In genomic region chr5:120231563-120231962, GRCh38 we compare ENCODE assay signal across 32 cellular contexts.
"Had no signal": no experiment of that assay in that cellular context is flagged by ENCODE, and none has a peak within 500 bp of the region (broad histone marks: within the 10 kb centered on the region; RNA-seq: fewer than 3 reads in every experiment).

No MANE protein-coding gene starts in this region.

- DNase-seq: activated effector memory CD4-positive, alpha-beta T cell treated with anti-CD3 and anti-CD28 coated beads, Interleukin-2, amount 50 U/mL, for 16 hours; activated effector memory CD4-positive, alpha-beta T cell treated with Interleukin-2 at 50 U/mL for 16 hours; activated gamma-delta T cell; activated gamma-delta T cell treated with Interleukin-2 at 50 U/mL for 16 hours; activated naive CD4-positive, alpha-beta T cell; activated naive CD4-positive, alpha-beta T cell treated with anti-CD3 and anti-CD28 coated beads for 36 hours; activated naive CD4-positive, alpha-beta T cell treated with anti-CD3 and anti-CD28 coated beads, Interleukin-2, amount 10 ng/mL, durations not matched to agents 7 days and 5 days; activated naive CD4-positive, alpha-beta T cell treated with anti-CD3 and anti-CD28 coated beads, Interleukin-2, amount 50 U/mL, for 16 hours; activated naive CD4-positive, alpha-beta T cell treated with Interleukin-2 at 50 U/mL for 16 hours; activated naive CD8-positive, alpha-beta T cell treated with anti-CD3 and anti-CD28 coated beads for 36 hours; activated naive CD8-positive, alpha-beta T cell treated with anti-CD3 and anti-CD28 coated beads, Interleukin-2, amount 10 ng/mL, durations not matched to agents 7 days and 5 days; activated naive CD8-positive, alpha-beta T cell treated with anti-CD3 and anti-CD28 coated beads, Interleukin-2, amount 50 U/mL, for 24 hours; activated T-cell treated with anti-CD3 and anti-CD28 coated beads, Interleukin-2, amount 50 U/mL, for 4 hours; activated T-cell treated with anti-CD3 and anti-CD28 coated beads, Interleukin-2, amount 50 U/mL, for 48 hours; activated T-cell treated with anti-CD3 and anti-CD28 coated beads, Interleukin-2, amount 50 U/mL, for 72 hours; adrenal gland; amniotic stem cell; amygdala; anterior cingulate cortex; aorta; body of pancreas; brain microvascular endothelial cell; caudate nucleus; central memory CD4-positive, alpha-beta T cell; cerebellar nuclear complex had no signal

- FAIRE-seq: astrocyte, bronchial epithelial cell had no signal

- ATAC-seq: activated naive CD4-positive, alpha-beta T cell treated with anti-CD3 and anti-CD28 coated beads, Interleukin-2, amount 50 U/mL, for 72 hours; activated naive CD8-positive, alpha-beta T cell treated with anti-CD3 and anti-CD28 coated beads, Interleukin-2, amount 50 U/mL, for 24 hours; activated T-cell treated with anti-CD3 and anti-CD28 coated beads, Interleukin-2, amount 50 U/mL, for 4 hours; activated T-cell treated with anti-CD3 and anti-CD28 coated beads, Interleukin-2, amount 50 U/mL, for 72 hours; activated T-helper 17 cell treated with anti-CD3 and anti-CD28 coated beads, Interleukin-2, amount 50 U/mL, for 72 hours; body of pancreas had no signal

- H3K27ac ChIP-seq: adrenal gland, ascending aorta, body of pancreas, brain microvascular endothelial cell, breast epithelium, cardiac muscle cell had no signal

- H3K9me3 ChIP-seq: body of pancreas, breast epithelium had no signal

- H3K27me3 ChIP-seq: adrenal gland, ascending aorta, body of pancreas, brain microvascular endothelial cell, breast epithelium, cardiac muscle cell had no signal

- H3K36me3 ChIP-seq: adrenal gland, ascending aorta, brain microvascular endothelial cell, breast epithelium, cardiac muscle cell had no signal

- H3K4me3 ChIP-seq: adrenal gland, ascending aorta, body of pancreas, breast epithelium, cardiac muscle cell had no signal

- H3K4me1 ChIP-seq: adrenal gland, ascending aorta, body of pancreas, breast epithelium had no signal
